Comparison of ENCODE assay signal across 1 cellular context in genomic region chr18:50306944-50307343, GRCh38.
TF ChIP-seq lines count a peak whose summit lies in the region.

No MANE protein-coding gene starts in this region.

TF ChIP-seq in H1, 55 proteins besides CTCF, POLR2A, EP300 and RAD21:
- TF ChIP-seq JUND (IDR thresholded peaks at IDR 0.05; ENCODE audit: low read length) (no peak), KDM5A (IDR thresholded peaks at IDR 0.05; ENCODE audit: low read length) (no peak), EZH2 (IDR thresholded peaks at IDR 0.05; ENCODE audit: low read depth, low read length, severe bottlenecking) (no peak), TAF7 (optimal IDR thresholded peaks at IDR 0.05; ENCODE audit: borderline replicate concordance, low read depth, low read length) (no peak), SRF (IDR thresholded peaks at IDR 0.05; ENCODE audit: low read depth, low read length) (no peak), PHF8 (conservative IDR thresholded peaks at IDR 0.05; ENCODE audit: low read depth, low read length) (no peak), BRCA1 (IDR thresholded peaks at IDR 0.05; ENCODE audit: low read depth, low read length) (no peak), ATF3 (IDR thresholded peaks at IDR 0.05; ENCODE audit: insufficient read depth, low read depth, low read length) (no peak), POLR2AphosphoS5 (IDR thresholded peaks at IDR 0.05; ENCODE audit: low read depth, low read length) (no peak), BCL11A (IDR thresholded peaks at IDR 0.05; ENCODE audit: low read depth in 2 of 2, low read length in 2 of 2) (no peak), CREB1 (IDR thresholded peaks at IDR 0.05) (no peak), RNF2 (IDR thresholded peaks at IDR 0.05; ENCODE audit: borderline replicate concordance, low read depth, low read length, missing control alignments, poor library complexity, severe bottlenecking) (no peak), SIRT6 (IDR thresholded peaks at IDR 0.05; ENCODE audit: low read length) (no peak), NANOG (IDR thresholded peaks at IDR 0.05; ENCODE audit: insufficient read depth, low read depth, low read length, poor library complexity, severe bottlenecking) (no peak), SAP30 (IDR thresholded peaks at IDR 0.05; ENCODE audit: insufficient read depth, insufficient replicate concordance, low read length) (no peak), SIX5 (IDR thresholded peaks at IDR 0.05; ENCODE audit: low read depth, low read length) (no peak), SIN3A (conservative IDR thresholded peaks at IDR 0.05 in 1 of 2, IDR thresholded peaks at IDR 0.05 in 1 of 2; ENCODE audit: low read depth in 1 of 2, low read length in 2 of 2) (no peak)
TF ChIP-seq in H1: peak in this region for 0.
